ENCODE assay signal across 27 cellular contexts in the genomic region with DNA sequence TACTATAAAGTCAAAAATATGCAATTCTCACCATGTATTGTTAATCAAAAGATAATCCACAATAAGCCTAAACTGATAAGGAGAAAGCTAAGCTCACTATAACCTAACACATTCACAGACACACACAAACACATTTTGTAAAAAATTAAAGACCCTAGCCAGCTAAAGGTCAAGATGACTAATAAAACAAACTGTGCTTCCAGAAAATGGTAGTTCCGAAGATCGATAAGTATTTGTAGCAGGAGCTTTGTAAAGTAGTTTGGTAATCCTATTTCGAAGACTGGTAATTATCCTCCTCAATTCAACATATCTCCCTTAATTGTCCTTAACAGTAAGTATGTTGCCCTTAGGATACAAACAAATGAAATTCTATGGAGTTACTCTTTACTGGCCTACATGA.
"Had no signal": no experiment of that assay in that cellular context is flagged by ENCODE, and none has a peak within 500 bp of the region (broad histone marks: within the 10 kb centered on the region; RNA-seq: fewer than 3 reads in every experiment).

No MANE protein-coding gene starts in this region.

- H3K4me3 ChIP-seq: colonic mucosa, coronary artery, dorsolateral prefrontal cortex, esophagus muscularis mucosa, esophagus squamous epithelium, gastrocnemius medialis, gastroesophageal sphincter, heart left ventricle, heart right ventricle had no signal

- DNase-seq: colonic mucosa; cortex of kidney; dermis blood vessel endothelial cell; dorsolateral prefrontal cortex; effector CD4-positive, alpha-beta T cell; effector CD8-positive, alpha-beta T cell; effector memory CD4-positive, alpha-beta T cell; effector memory CD8-positive, alpha-beta T cell; endodermal cell; erythroblast; esophagus squamous epithelium; foreskin fibroblast; foreskin keratinocyte; foreskin melanocyte; gastrocnemius medialis; glutamatergic neuron; head of caudate nucleus; heart left ventricle; heart right ventricle had no signal

- ATAC-seq: effector memory CD8-positive, alpha-beta T cell; esophagus mucosa; foreskin keratinocyte; gastrocnemius medialis; gastroesophageal sphincter; heart left ventricle; heart right ventricle had no signal

- H3K9me3 ChIP-seq: colonic mucosa, esophagus muscularis mucosa, esophagus squamous epithelium, gastrocnemius medialis, gastroesophageal sphincter, heart left ventricle had no signal

- H3K27me3 ChIP-seq: colonic mucosa, dorsolateral prefrontal cortex, esophagus muscularis mucosa, foreskin keratinocyte, gastrocnemius medialis had no signal

- FAIRE-seq: colon, endometrium, endothelial cell of umbilical vein had no signal

- H3K36me3 ChIP-seq: colonic mucosa, esophagus muscularis mucosa, esophagus squamous epithelium, gastrocnemius medialis, gastroesophageal sphincter, heart left ventricle, heart right ventricle had no signal

- H3K27ac ChIP-seq: colonic mucosa, coronary artery, dorsolateral prefrontal cortex, epithelial cell of prostate, esophagus muscularis mucosa, esophagus squamous epithelium, foreskin keratinocyte, gastrocnemius medialis, gastroesophageal sphincter, heart left ventricle, heart right ventricle had no signal

- H3K4me1 ChIP-seq: colonic mucosa, gastrocnemius medialis, gastroesophageal sphincter had no signal
